ENCODE assay signal across 8 cellular contexts in genomic region chr2:238097988-238098853, GRCh38. TPM values are rescaled to one million over a fixed set of nuclear protein-coding genes. Genes with fewer than 3 reads are reported as not detected.
A peak's percentile ranks its signal among the peaks of the same experiment; 100 is the strongest.
DNase-seq lines count a peak whose midpoint lies in the region; ATAC-seq and TF ChIP-seq lines count a peak whose summit lies in the region.

No MANE protein-coding gene starts in this region.

- no peak for TF ChIP-seq POLR2A in heart left ventricle (IDR thresholded peaks at IDR 0.05)
- no peak for TF ChIP-seq POLR2A in spleen (IDR thresholded peaks at IDR 0.05)

- H3K9me3 ChIP-seq in heart left ventricle (no peaks in the 10 kb centered on the region), spleen (no peaks in the 10 kb centered on the region)

- intact Hi-C loops in heart left ventricle (cut with DNase I) (no loop called here), spleen (cut with DNase I; ENCODE audit: low total_unique reads) (no loop called here)

- ATAC-seq in GM19452 (IDR thresholded peaks at IDR 0.05; ENCODE audit: unreplicated experiment) (peak; percentile 53), heart left ventricle (peak in 3 of 4 donors; percentile 83 to 88 (median 86)), GM19328 (IDR thresholded peaks at IDR 0.05; ENCODE audit: unreplicated experiment) (no peak)

- 74 to 82% (median 77%) methylated on average over 30 to 37 of the region's 37 CpGs for WGBS in heart left ventricle, 4 donors
- 69 to 84% (median 76%) methylated on average over 21 to 37 of the region's 37 CpGs for WGBS in spleen, 5 donors

- no peak for TF ChIP-seq CTCF in VCaP (conservative IDR thresholded peaks at IDR 0.05)
- no peak for TF ChIP-seq CTCF in heart left ventricle (IDR thresholded peaks at IDR 0.05)
- TF ChIP-seq CTCF in spleen (IDR thresholded peaks at IDR 0.05 in 8 of 11, conservative IDR thresholded peaks at IDR 0.05 in 3 of 11): no peak

- H3K4me1 ChIP-seq in heart left ventricle: peaks cover 0 to 12% (median 0%) of the 10 kb centered on the region in 12 donors
- peaks cover 5 to 27% (median 19%) of the 10 kb centered on the region in 6 donors for H3K4me1 ChIP-seq in spleen

- no peaks in the 10 kb centered on the region for H3K27me3 ChIP-seq in heart left ventricle
- H3K27me3 ChIP-seq in spleen (replicated peaks in 1 of 7): no peaks in the 10 kb centered on the region

- DNase-seq in DMS 273 (lab: John Stamatoyannopoulos, UW; ENCODE audit: unreplicated experiment) (peak; percentile 70), DMS 273 treated with DMSO at 0.1 percent for 48 hours (lab: John Stamatoyannopoulos, UW) (no peak), HuH-7.5 (ENCODE audit: low spot score) (peak; percentile 84), heart left ventricle (peak in 4 of 5 donors; percentile 37 to 71 (median 60)), spleen (no peak)

- H3K4me3 ChIP-seq in heart left ventricle: no peak overlapping the region
- H3K4me3 ChIP-seq in spleen: peak overlapping the region in 1 of 8 donors; percentile 17

- H3K36me3 ChIP-seq in heart left ventricle (peaks cover 0 to 4% (median 0%) of the 10 kb centered on the region in 9 donors), spleen (peaks cover 0 to 9% (median 0%) of the 10 kb centered on the region in 6 donors)

- H3K27ac ChIP-seq in VCaP (peak overlapping the region; percentile 52), heart left ventricle (peak overlapping the region in 1 of 12 donors; percentile 67), spleen (peak overlapping the region in 6 of 8 donors; percentile 22 to 81 (median 74))

RNA-seq across cellular contexts. Expression of gene ESPNL, which starts 1.9 kb away (rescaled TPM):
- 1 to 10 TPM in 1 of 9 donors, under 1 TPM in 7, not detected in 1; 0.05 to 1.2 (median 0.23) TPM for total RNA-seq in heart left ventricle
- polyA plus RNA-seq in heart left ventricle: under 1 TPM in 1 of 2 donors, not detected in 1; 0.27 TPM
- total RNA-seq in spleen: 1 to 10 TPM in 4 of 7 donors, under 1 TPM in 3; 0.65 to 5.1 (median 1.5) TPM
- 1 to 10 TPM; 1.3 to 6.2 (median 3.8) TPM for polyA plus RNA-seq in spleen

RNA-seq across cellular contexts. Expression of gene SCLY, which starts 37.4 kb away (rescaled TPM):
- total RNA-seq in heart left ventricle (10 to 100 TPM in 6 of 9 donors, 1 to 10 TPM in 3; 8.1 to 14.3 (median 10.6) TPM), spleen (10 to 100 TPM; 13.5 to 22.7 (median 17.5) TPM)
- polyA plus RNA-seq in heart left ventricle (10 to 100 TPM in 1 of 2 donors, 1 to 10 TPM in 1; 6.9 to 21.2 TPM), spleen (1 to 10 TPM; 5.8 to 10.0 (median 6.7) TPM)

RNA-seq across cellular contexts. Expression of gene KLHL30, which starts 40.2 kb away (rescaled TPM):
- total RNA-seq in heart left ventricle (10 to 100 TPM; 19.8 to 43.7 (median 23.2) TPM), spleen (under 1 TPM in 5 of 7 donors, not detected in 2; 0.15 to 0.85 (median 0.23) TPM)
- polyA plus RNA-seq in heart left ventricle (10 to 100 TPM in 1 of 2 donors, 1 to 10 TPM in 1; 5.1 to 10.7 TPM), spleen (under 1 TPM; 0.09 to 0.29 (median 0.22) TPM)

Comparison
In these comparisons a context has a peak if more than half of its experiments do, and no peak if none do; other contexts are left out.
1. DNase-seq: peak in DMS 273 (single experiment), HuH-7.5 (single experiment) and heart left ventricle (4 of 5); none in DMS 273 treated with DMSO at 0.1 percent for 48 hours (single experiment) and spleen (single experiment).
2. RNA of gene KLHL30, which starts 40.2 kb away (total RNA-seq): 19.8 to 43.7 TPM in heart left ventricle; 0.15 to 0.85 TPM in spleen; every median in the first group is over 10 times any median in the second.